ENCODE assay signal across 1 cellular context in genomic region chr9:93678199-93679019, GRCh38.
TF ChIP-seq lines count a peak whose summit lies in the region.

No MANE protein-coding gene starts in this region.

TF ChIP-seq in K562, 482 proteins besides CTCF, POLR2A, EP300 and RAD21 (continued from another document):
- TF ChIP-seq ZNF316 (IDR thresholded peaks at IDR 0.05) = peak; percentile 94
- no peak for TF ChIP-seq MED1 (CRISPR knock-in tag; IDR thresholded peaks at IDR 0.05; ENCODE audit: borderline replicate concordance)
- TF ChIP-seq, protein P1, sequence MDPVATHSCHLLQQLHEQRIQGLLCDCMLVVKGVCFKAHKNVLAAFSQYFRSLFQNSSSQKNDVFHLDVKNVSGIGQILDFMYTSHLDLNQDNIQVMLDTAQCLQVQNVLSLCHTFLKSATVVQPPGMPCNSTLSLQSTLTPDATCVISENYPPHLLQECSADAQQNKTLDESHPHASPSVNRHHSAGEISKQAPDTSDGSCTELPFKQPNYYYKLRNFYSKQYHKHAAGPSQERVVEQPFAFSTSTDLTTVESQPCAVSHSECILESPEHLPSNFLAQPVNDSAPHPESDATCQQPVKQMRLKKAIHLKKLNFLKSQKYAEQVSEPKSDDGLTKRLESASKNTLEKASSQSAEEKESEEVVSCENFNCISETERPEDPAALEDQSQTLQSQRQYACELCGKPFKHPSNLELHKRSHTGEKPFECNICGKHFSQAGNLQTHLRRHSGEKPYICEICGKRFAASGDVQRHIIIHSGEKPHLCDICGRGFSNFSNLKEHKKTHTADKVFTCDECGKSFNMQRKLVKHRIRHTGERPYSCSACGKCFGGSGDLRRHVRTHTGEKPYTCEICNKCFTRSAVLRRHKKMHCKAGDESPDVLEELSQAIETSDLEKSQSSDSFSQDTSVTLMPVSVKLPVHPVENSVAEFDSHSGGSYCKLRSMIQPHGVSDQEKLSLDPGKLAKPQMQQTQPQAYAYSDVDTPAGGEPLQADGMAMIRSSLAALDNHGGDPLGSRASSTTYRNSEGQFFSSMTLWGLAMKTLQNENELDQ (CRISPR knock-in tag; IDR thresholded peaks at IDR 0.05; ENCODE audit: borderline replicate concordance) = no peak
